ENCODE assay signal across 10 cellular contexts in genomic region chr2:155368934-155369333, GRCh38.
DNase-seq lines count a peak whose midpoint lies in the region; FAIRE-seq and TF ChIP-seq lines count a peak whose summit lies in the region.
"Had no signal": no experiment of that assay in that cellular context is flagged by ENCODE, and none has a peak within 500 bp of the region (broad histone marks: within the 10 kb centered on the region; RNA-seq: fewer than 3 reads in every experiment).

No MANE protein-coding gene starts in this region.

- H3K4me2 ChIP-seq in KMS-11: no peak overlapping the region

- CTCF ChIA-PET in activated naive CD4-positive, alpha-beta T cell treated with anti-CD3 and anti-CD28 coated beads for 36 hours (lab: Charles Lee): interaction anchor here (0.6 to 1.7 kb wide), 5 partner anchors 8 to 1825 kb away, joined by 3 to 4 read pairs (median 3); no protein-coding TSS in a partner anchor

- no peaks in the 10 kb centered on the region for H3K79me2 ChIP-seq in KMS-11 (ENCODE audit: insufficient read depth, low read depth)

- H3K36me3 ChIP-seq in KMS-11 (ENCODE audit: insufficient read depth): no peaks in the 10 kb centered on the region
- H3K36me3 ChIP-seq in vagina: no peaks in the 10 kb centered on the region

- DNase-seq in GM13977 (ENCODE audit: low spot score) (no peak), midbrain (lab: John Stamatoyannopoulos, UW) (peak; percentile 6), vagina (ENCODE audit: extremely low spot score in 2 of 2) (no peak), D341Med (ENCODE audit: low spot score) (no peak)
- DNase-seq in activated naive CD4-positive, alpha-beta T cell treated with anti-CD3 and anti-CD28 coated beads for 36 hours: no peak
- no peak for DNase-seq in activated CD4-positive, alpha-beta T cell treated with anti-CD3 and anti-CD28 coated beads, Interleukin-2, amount 10 ng/mL, durations not matched to agents 24 days and 14 days
- DNase-seq: GOT3; stimulated activated CD4-positive, alpha-beta T cell treated with anti-CD3 and anti-CD28 coated beads, Interleukin-2, amount 100 ng/mL, for 24 hours had no signal

- H3K36me3 Mint-ChIP-seq in activated naive CD4-positive, alpha-beta T cell treated with anti-CD3 and anti-CD28 coated beads for 36 hours (ENCODE audit: low read depth): no peaks in the 10 kb centered on the region
- H3K36me3 Mint-ChIP-seq in activated CD4-positive, alpha-beta T cell treated with anti-CD3 and anti-CD28 coated beads, Interleukin-2, amount 10 ng/mL, durations not matched to agents 24 days and 14 days (ENCODE audit: low read depth): no peaks in the 10 kb centered on the region

- in situ Hi-C loops in GM13977 (cut with MboI; ENCODE audit: low pct_unique_long_range_greater_than_20kb, low sequenced_read_pairs, unreplicated experiment): no loop called here

- no peaks in the 10 kb centered on the region for H3K4me1 ChIP-seq in KMS-11 (ENCODE audit: low read depth, poor library complexity, severe bottlenecking)
- H3K4me1 ChIP-seq in vagina: no peaks in the 10 kb centered on the region

- no peak overlapping the region for H3K9ac ChIP-seq in KMS-11

- H3K27ac Mint-ChIP-seq in activated naive CD4-positive, alpha-beta T cell treated with anti-CD3 and anti-CD28 coated beads for 36 hours: no peak overlapping the region
- H3K27ac Mint-ChIP-seq in activated CD4-positive, alpha-beta T cell treated with anti-CD3 and anti-CD28 coated beads, Interleukin-2, amount 10 ng/mL, durations not matched to agents 24 days and 14 days: no peak overlapping the region

- H3K27me3 Mint-ChIP-seq in activated naive CD4-positive, alpha-beta T cell treated with anti-CD3 and anti-CD28 coated beads for 36 hours (ENCODE audit: low read depth): peaks cover 2% of the 10 kb centered on the region
- H3K27me3 Mint-ChIP-seq in activated CD4-positive, alpha-beta T cell treated with anti-CD3 and anti-CD28 coated beads, Interleukin-2, amount 10 ng/mL, durations not matched to agents 24 days and 14 days: no peaks in the 10 kb centered on the region

- no peak for TF ChIP-seq POLR2A in vagina (IDR thresholded peaks at IDR 0.05)

- no peak overlapping the region for H3K27ac ChIP-seq in KMS-11
- no peak overlapping the region for H3K27ac ChIP-seq in vagina

- H3K4me3 ChIP-seq in KMS-11 (IDR thresholded peaks at IDR 0.05; ENCODE audit: insufficient read depth, low read depth, low read length) (no peak overlapping the region), vagina (no peak overlapping the region)

- no peaks in the 10 kb centered on the region for H3K9me3 Mint-ChIP-seq in activated naive CD4-positive, alpha-beta T cell treated with anti-CD3 and anti-CD28 coated beads for 36 hours
- H3K9me3 Mint-ChIP-seq in activated CD4-positive, alpha-beta T cell treated with anti-CD3 and anti-CD28 coated beads, Interleukin-2, amount 10 ng/mL, durations not matched to agents 24 days and 14 days: no peaks in the 10 kb centered on the region

- intact Hi-C loops in activated naive CD4-positive, alpha-beta T cell treated with anti-CD3 and anti-CD28 coated beads for 36 hours (cut with micrococcal nuclease): loop anchor here (2.0 kb wide), 2 partner anchors 1686 to 1826 kb away; no protein-coding TSS in a partner anchor
- intact Hi-C loops in vagina (cut with DNase I): no loop called here
- intact Hi-C loops in activated CD4-positive, alpha-beta T cell treated with anti-CD3 and anti-CD28 coated beads, Interleukin-2, amount 10 ng/mL, durations not matched to agents 24 days and 14 days (cut with micrococcal nuclease): no loop called here

- H3K27me3 ChIP-seq in KMS-11 (ENCODE audit: insufficient read depth, low read depth): no peaks in the 10 kb centered on the region
- no peaks in the 10 kb centered on the region for H3K27me3 ChIP-seq in vagina

- peak; percentile 56 for FAIRE-seq in TTC549 (lab: Jason Lieb, UNC)

- no peak overlapping the region for H3K4me3 Mint-ChIP-seq in activated naive CD4-positive, alpha-beta T cell treated with anti-CD3 and anti-CD28 coated beads for 36 hours
- H3K4me3 Mint-ChIP-seq in activated CD4-positive, alpha-beta T cell treated with anti-CD3 and anti-CD28 coated beads, Interleukin-2, amount 10 ng/mL, durations not matched to agents 24 days and 14 days: no peak overlapping the region

- no peaks in the 10 kb centered on the region for H3K9me3 ChIP-seq in vagina

- H2AFZ ChIP-seq in KMS-11 (ENCODE audit: low read depth): no peak overlapping the region

- peak; percentile 24 for TF ChIP-seq CTCF in GM13977 (IDR thresholded peaks at IDR 0.05; ENCODE audit: extremely low read depth, insufficient read depth, missing control alignments)
- peak; percentile 79 for TF ChIP-seq CTCF in KMS-11 (conservative IDR thresholded peaks at IDR 0.05; ENCODE audit: low read depth, low read length)
- no peak for TF ChIP-seq CTCF in vagina (IDR thresholded peaks at IDR 0.05)

- H3K4me1 Mint-ChIP-seq in activated naive CD4-positive, alpha-beta T cell treated with anti-CD3 and anti-CD28 coated beads for 36 hours (ENCODE audit: low read depth): no peaks in the 10 kb centered on the region
- no peaks in the 10 kb centered on the region for H3K4me1 Mint-ChIP-seq in activated CD4-positive, alpha-beta T cell treated with anti-CD3 and anti-CD28 coated beads, Interleukin-2, amount 10 ng/mL, durations not matched to agents 24 days and 14 days

- H4K20me1 ChIP-seq in KMS-11 (ENCODE audit: insufficient read depth): no peaks in the 10 kb centered on the region

Comparison
In these comparisons a context has a peak if more than half of its experiments do, and no peak if none do; other contexts are left out.
1. CTCF ChIP-seq: peak in GM13977 (single experiment) and KMS-11 (single experiment); none in vagina (0 of 3).